10 cellular contexts compared by ENCODE assay signal in genomic region chr7:94374231-94374630, GRCh38. TPM values are rescaled to one million over a fixed set of nuclear protein-coding genes. Genes with fewer than 3 reads are reported as not detected.
DNase-seq lines count a peak whose midpoint lies in the region; ATAC-seq, FAIRE-seq and TF ChIP-seq lines count a peak whose summit lies in the region.
"Had no signal": no experiment of that assay in that cellular context is flagged by ENCODE, and none has a peak within 500 bp of the region (broad histone marks: within the 10 kb centered on the region; RNA-seq: fewer than 3 reads in every experiment).

No MANE protein-coding gene starts in this region.

- TF ChIP-seq POLR2A in upper lobe of left lung (IDR thresholded peaks at IDR 0.05), result no peak

- TF ChIP-seq EP300 in upper lobe of left lung (IDR thresholded peaks at IDR 0.05), result no peak

- peak; percentile 86 for FAIRE-seq in endometrium (lab: Jason Lieb, UNC)

- H3K27me3 ChIP-seq in upper lobe of left lung, result no peaks in the 10 kb centered on the region

- H3K27ac ChIP-seq in upper lobe of left lung, result peak overlapping the region; percentile 21 to 77 (median 54)
- H3K27ac ChIP-seq in RWPE1, result no peak overlapping the region

- H3K4me1 Mint-ChIP-seq in stimulated activated effector memory CD8-positive, alpha-beta T cell treated with anti-CD3 and anti-CD28 coated beads, Interleukin-12 subunit alpha, Interleukin-12 subunit beta, amount 100 ng/mL, for 72 hours, result no peaks in the 10 kb centered on the region
- H3K4me1 Mint-ChIP-seq: activated naive CD8-positive, alpha-beta T cell treated with anti-CD3 and anti-CD28 coated beads for 36 hours had no signal

- H3K36me3 ChIP-seq in upper lobe of left lung, result no peaks in the 10 kb centered on the region

- no peak overlapping the region for H3K4me3 ChIP-seq in upper lobe of left lung

- peaks cover 0 to 4% (median 0%) of the 10 kb centered on the region in 4 donors for H3K4me1 ChIP-seq in upper lobe of left lung

- H3K36me3 Mint-ChIP-seq in stimulated activated effector memory CD8-positive, alpha-beta T cell treated with anti-CD3 and anti-CD28 coated beads, Interleukin-12 subunit alpha, Interleukin-12 subunit beta, amount 100 ng/mL, for 72 hours, result no peaks in the 10 kb centered on the region
- H3K36me3 Mint-ChIP-seq: activated naive CD8-positive, alpha-beta T cell treated with anti-CD3 and anti-CD28 coated beads for 36 hours had no signal

- WGBS in upper lobe of left lung, 2 donors, result 14 to 17% methylated on average over 2 of the region's 2 CpGs

- peak; percentile 95 for DNase-seq in M059J (ENCODE audit: low read depth)
- peak; percentile 32 to 83 for DNase-seq in lung microvascular endothelial cell (ENCODE audit: low read depth in 2 of 2)
- peak in 1 of 2 donors; percentile 44 for DNase-seq in upper lobe of left lung
- no peak for DNase-seq in SW 1271 (lab: John Stamatoyannopoulos, UW)
- no peak for DNase-seq in stimulated activated effector memory CD8-positive, alpha-beta T cell treated with anti-CD3 and anti-CD28 coated beads, Interleukin-12 subunit alpha, Interleukin-12 subunit beta, amount 100 ng/mL, for 72 hours (ENCODE audit: low spot score in 2 of 2)
- DNase-seq in RWPE1 (ENCODE audit: low spot score), result no peak
- DNase-seq: activated naive CD8-positive, alpha-beta T cell treated with anti-CD3 and anti-CD28 coated beads for 36 hours; NK-92 treated with Interleukin-12 subunit alpha and Interleukin-12 subunit beta, amount 100 ng/mL, for 24 hours had no signal

- CTCF ChIA-PET in RWPE1 (lab: Yijun Ruan, JAX), result no interaction called here

- ATAC-seq in upper lobe of left lung (ENCODE audit: low FRiP score in 2 of 2) (peak; percentile 81 to 92), GM19324 (IDR thresholded peaks at IDR 0.05; ENCODE audit: low FRiP score, unreplicated experiment) (no peak)
- ATAC-seq in stimulated activated effector memory CD8-positive, alpha-beta T cell treated with anti-CD3 and anti-CD28 coated beads, Interleukin-12 subunit alpha, Interleukin-12 subunit beta, amount 100 ng/mL, for 72 hours, result no peak

- H3K27ac Mint-ChIP-seq in stimulated activated effector memory CD8-positive, alpha-beta T cell treated with anti-CD3 and anti-CD28 coated beads, Interleukin-12 subunit alpha, Interleukin-12 subunit beta, amount 100 ng/mL, for 72 hours, result no peak overlapping the region
- H3K27ac Mint-ChIP-seq: activated naive CD8-positive, alpha-beta T cell treated with anti-CD3 and anti-CD28 coated beads for 36 hours had no signal

- no peaks in the 10 kb centered on the region for H3K9me3 ChIP-seq in upper lobe of left lung

- H3K4me3 Mint-ChIP-seq in stimulated activated effector memory CD8-positive, alpha-beta T cell treated with anti-CD3 and anti-CD28 coated beads, Interleukin-12 subunit alpha, Interleukin-12 subunit beta, amount 100 ng/mL, for 72 hours, result no peak overlapping the region
- H3K4me3 Mint-ChIP-seq: activated naive CD8-positive, alpha-beta T cell treated with anti-CD3 and anti-CD28 coated beads for 36 hours had no signal

- no peaks in the 10 kb centered on the region for H3K9me3 Mint-ChIP-seq in stimulated activated effector memory CD8-positive, alpha-beta T cell treated with anti-CD3 and anti-CD28 coated beads, Interleukin-12 subunit alpha, Interleukin-12 subunit beta, amount 100 ng/mL, for 72 hours
- H3K9me3 Mint-ChIP-seq: activated naive CD8-positive, alpha-beta T cell treated with anti-CD3 and anti-CD28 coated beads for 36 hours had no signal

- TF ChIP-seq CTCF in upper lobe of left lung (IDR thresholded peaks at IDR 0.05) (no peak), RWPE1 (conservative IDR thresholded peaks at IDR 0.05; ENCODE audit: low read depth) (no peak)

- POLR2A ChIA-PET in RWPE1 (lab: Yijun Ruan, JAX; ENCODE audit: low non-redundant PET), result no interaction called here

RNA-seq across cellular contexts. Expression of gene COL1A2, which starts 20.5 kb away (rescaled TPM):
- 587 and 961 TPM in 2 replicates for total RNA-seq in M059J (2014; rRNA removed; shearing (Covaris generic))
- total RNA-seq in lung microvascular endothelial cell (9.8 and 13.3 TPM in 2 replicates), upper lobe of left lung (100 to 1,000 TPM in 5 of 6 donors, 10 to 100 TPM in 1; 40.0 to 607 (median 204) TPM)

Comparison
In these comparisons a context has a peak if more than half of its experiments do, and no peak if none do; other contexts are left out.
1. DNase-seq: peak in M059J (single experiment) and lung microvascular endothelial cell (2 of 2); none in SW 1271 (0 of 2), stimulated activated effector memory CD8-positive, alpha-beta T cell treated with anti-CD3 and anti-CD28 coated beads, Interleukin-12 subunit alpha, Interleukin-12 subunit beta, amount 100 ng/mL, for 72 hours (0 of 2) and RWPE1 (single experiment).
2. ATAC-seq: peak in upper lobe of left lung (2 of 2); none in GM19324 (single experiment) and stimulated activated effector memory CD8-positive, alpha-beta T cell treated with anti-CD3 and anti-CD28 coated beads, Interleukin-12 subunit alpha, Interleukin-12 subunit beta, amount 100 ng/mL, for 72 hours (single experiment).